In genomic region chr6:168903638-168904345, GRCh38 we compare ENCODE assay signal across 17 cellular contexts.
DNase-seq lines count a peak whose midpoint lies in the region; ATAC-seq and TF ChIP-seq lines count a peak whose summit lies in the region.
"Had no signal": no experiment of that assay in that cellular context is flagged by ENCODE, and none has a peak within 500 bp of the region (broad histone marks: within the 10 kb centered on the region; RNA-seq: fewer than 3 reads in every experiment).

No MANE protein-coding gene starts in this region.

- POLR2A ChIA-PET in A673 (lab: Charles Lee; ENCODE audit: low non-redundant PET): no interaction called here

- CTCF ChIA-PET in A673 (lab: Charles Lee): no interaction called here

- in situ Hi-C loops in G401 (cut with HindIII; ENCODE audit: low sequenced_read_pairs): no loop called here

- TF ChIP-seq CTCF in A673 (conservative IDR thresholded peaks at IDR 0.05; ENCODE audit: low read depth, low read length): no peak

- no peak overlapping the region for H3K4me3 ChIP-seq in A673 (ENCODE audit: low read depth, low read length, poor library complexity, severe bottlenecking)

- no peaks in the 10 kb centered on the region for H3K4me1 ChIP-seq in A673 (ENCODE audit: insufficient read depth, low read length, poor library complexity, severe bottlenecking)
- H3K4me1 ChIP-seq: BE2C had no signal

- H3K27me3 ChIP-seq in A673 (replicated peaks; ENCODE audit: insufficient read depth, low read depth, low read length, poor library complexity): no peaks in the 10 kb centered on the region
- H3K27me3 ChIP-seq: BE2C had no signal

- no TSS peak for BruUV-seq in A673 (replicated peaks; lab: Mats Ljungman, UMichigan)

- intact Hi-C loops in A673 (cut with micrococcal nuclease; ENCODE audit: unreplicated experiment): no loop called here

- H3K27ac ChIP-seq in A673 (ENCODE audit: low read depth, low read length, poor library complexity, severe bottlenecking): no peak overlapping the region

- ATAC-seq in HG03097 (IDR thresholded peaks at IDR 0.05; ENCODE audit: low FRiP score, unreplicated experiment) (no peak), HG02870 (IDR thresholded peaks at IDR 0.05; ENCODE audit: unreplicated experiment) (no peak)
- ATAC-seq: HCT116 had no signal

- no peaks in the 10 kb centered on the region for H3K9me3 ChIP-seq in A673 (ENCODE audit: low read depth, low read length, poor library complexity, severe bottlenecking)
- H3K9me3 ChIP-seq: BE2C had no signal

- H3K36me3 ChIP-seq in A673 (ENCODE audit: insufficient read depth, low read length, poor library complexity, severe bottlenecking): no peaks in the 10 kb centered on the region
- H3K36me3 ChIP-seq: BE2C had no signal

- DNase-seq in NCI-H748 (lab: John Stamatoyannopoulos, UW; ENCODE audit: unreplicated experiment) (peak; percentile 31), NCI-H748 treated with DMSO at 0.1 percent for 48 hours (lab: John Stamatoyannopoulos, UW) (no peak), A673 (ENCODE audit: low spot score) (peak; percentile 27), G401 (ENCODE audit: low spot score) (peak; percentile 75), mesenteric fat pad (ENCODE audit: low spot score) (peak; percentile 73)
- DNase-seq: ACHN; BE2C; CD4-positive, CD25-positive, alpha-beta regulatory T cell; DMS153; DMS79; GF-D8; GOT3; H7; HFFc6 had no signal
